21 cellular contexts compared by ENCODE assay signal in genomic region chr9:34568783-34569182, GRCh38.
"Had no signal": no experiment of that assay in that cellular context is flagged by ENCODE, and none has a peak within 500 bp of the region (broad histone marks: within the 10 kb centered on the region; RNA-seq: fewer than 3 reads in every experiment).

No MANE protein-coding gene starts in this region.

- ATAC-seq: activated CD8-positive, alpha-beta T cell treated with anti-CD3 and anti-CD28 coated beads, Interleukin-2, amount 10 ng/mL, durations not matched to agents 7 days and 5 days; effector memory CD8-positive, alpha-beta T cell; heart left ventricle; left cardiac atrium; stimulated activated naive B cell treated with anti-CD40 and anti-IgM and Interleukin-4, amounts not matched to agents 10 μg/mL and 1 μg/mL and 100 μg/mL, for 72 hours; T-helper 17 cell had no signal

- H3K4me3 ChIP-seq: heart left ventricle, lung, right atrium auricular region, skin epidermis, tibial artery had no signal

- H3K9me3 ChIP-seq: heart left ventricle, right atrium auricular region, tibial artery had no signal

- H3K36me3 Mint-ChIP-seq: immature natural killer cell; stimulated activated naive B cell treated with anti-CD40 and anti-IgM and Interleukin-4, amounts not matched to agents 10 μg/mL and 1 μg/mL and 100 μg/mL, for 72 hours had no signal

- H3K27ac ChIP-seq: epithelial cell of prostate, heart left ventricle, right atrium auricular region, skin epidermis, tibial artery had no signal

- H3K27me3 ChIP-seq: heart left ventricle, right atrium auricular region had no signal

- DNase-seq: activated B cell treated with CpG ODN at 0.5 μM for 24 hours; activated CD4-positive, alpha-beta T cell treated with anti-CD3 and anti-CD28 coated beads for 48 hours; activated CD8-positive, alpha-beta memory T cell treated with anti-CD3 and anti-CD28 coated beads, Interleukin-2, amount 50 U/mL, for 4 hours; activated CD8-positive, alpha-beta T cell treated with anti-CD3 and anti-CD28 coated beads, Interleukin-2, amount 10 ng/mL, durations not matched to agents 7 days and 5 days; activated naive CD4-positive, alpha-beta T cell treated with Interleukin-2 at 50 U/mL for 16 hours; aorta; dermis blood vessel endothelial cell; effector memory CD8-positive, alpha-beta T cell; immature natural killer cell; left cardiac atrium; nucleus accumbens; stimulated activated CD4-positive, alpha-beta T cell treated with anti-CD3 and anti-CD28 coated beads, Interleukin-15, amount 100 ng/mL, for 24 hours; stimulated activated CD4-positive, alpha-beta T cell treated with anti-CD3 and anti-CD28 coated beads, Interleukin-4, amount 100 ng/mL, for 1 hour; stimulated activated naive B cell treated with anti-CD40 and anti-IgM and Interleukin-4, amounts not matched to agents 10 μg/mL and 1 μg/mL and 100 μg/mL, for 72 hours; T-helper 17 cell; tibial artery had no signal

- H3K9me3 Mint-ChIP-seq: activated B cell treated with CpG ODN at 0.5 μM for 24 hours; effector memory CD8-positive, alpha-beta T cell; immature natural killer cell; stimulated activated naive B cell treated with anti-CD40 and anti-IgM and Interleukin-4, amounts not matched to agents 10 μg/mL and 1 μg/mL and 100 μg/mL, for 72 hours had no signal

- H3K27ac Mint-ChIP-seq: activated B cell treated with CpG ODN at 0.5 μM for 24 hours; activated CD8-positive, alpha-beta T cell treated with anti-CD3 and anti-CD28 coated beads, Interleukin-2, amount 10 ng/mL, durations not matched to agents 7 days and 5 days; effector memory CD8-positive, alpha-beta T cell; immature natural killer cell; stimulated activated naive B cell treated with anti-CD40 and anti-IgM and Interleukin-4, amounts not matched to agents 10 μg/mL and 1 μg/mL and 100 μg/mL, for 72 hours; T-helper 17 cell had no signal

- H3K36me3 ChIP-seq: heart left ventricle, right atrium auricular region, tibial artery had no signal

- H3K4me1 Mint-ChIP-seq: immature natural killer cell had no signal

- H3K4me3 Mint-ChIP-seq: activated B cell treated with CpG ODN at 0.5 μM for 24 hours; activated CD8-positive, alpha-beta T cell treated with anti-CD3 and anti-CD28 coated beads, Interleukin-2, amount 10 ng/mL, durations not matched to agents 7 days and 5 days; effector memory CD8-positive, alpha-beta T cell; immature natural killer cell; stimulated activated naive B cell treated with anti-CD40 and anti-IgM and Interleukin-4, amounts not matched to agents 10 μg/mL and 1 μg/mL and 100 μg/mL, for 72 hours; T-helper 17 cell had no signal
